In genomic region chr2:8004250-8004681, GRCh38 we compare ENCODE assay signal across 8 cellular contexts.
DNase-seq lines count a peak whose midpoint lies in the region; TF ChIP-seq lines count a peak whose summit lies in the region.

No MANE protein-coding gene starts in this region.

- peak overlapping the region; percentile 41; the same call in 1 of the 2 replicates for H3K4me3 ChIP-seq in OCI-LY3 (ENCODE audit: low read length)
- H3K4me3 ChIP-seq in fibroblast of pulmonary artery (replicated peaks; ENCODE audit: low read depth, low read length) = peak overlapping the region; percentile 17
- H3K4me3 ChIP-seq in rectal smooth muscle tissue (ENCODE audit: low read length) = no peak overlapping the region

- H3K79me2 ChIP-seq in OCI-LY3 (ENCODE audit: low read length) = no peaks in the 10 kb centered on the region

- H2AFZ ChIP-seq in OCI-LY3 (ENCODE audit: low read depth, low read length) = no peak overlapping the region

- peak overlapping the region; percentile 54 for H3K4me2 ChIP-seq in OCI-LY3 (ENCODE audit: low read length)

- no peak overlapping the region for H3K27ac ChIP-seq in OCI-LY3 (ENCODE audit: low read length)
- peak overlapping the region; percentile 62 for H3K27ac ChIP-seq in rectal smooth muscle tissue (ENCODE audit: low read depth, low read length)

- TF ChIP-seq CTCF in OCI-LY3 (IDR thresholded peaks at IDR 0.05; ENCODE audit: low read depth, low read length) = no peak
- no peak for TF ChIP-seq CTCF in fibroblast of pulmonary artery (IDR thresholded peaks at IDR 0.05; ENCODE audit: low read length, missing control alignments)

- no peaks in the 10 kb centered on the region for H4K20me1 ChIP-seq in OCI-LY3 (ENCODE audit: insufficient read depth, low read length)

- peaks cover 29% of the 10 kb centered on the region for H3K4me1 ChIP-seq in OCI-LY3 (ENCODE audit: low read length)
- peaks cover 11% of the 10 kb centered on the region for H3K4me1 ChIP-seq in rectal smooth muscle tissue (ENCODE audit: control insufficient read depth, insufficient read depth, low read length)

- H3K9me3 ChIP-seq in OCI-LY3 (ENCODE audit: insufficient read depth, low read length) = no peaks in the 10 kb centered on the region

- H3K36me3 ChIP-seq in OCI-LY3 (replicated peaks; ENCODE audit: low read depth, low read length) (no peaks in the 10 kb centered on the region), rectal smooth muscle tissue (ENCODE audit: control insufficient read depth, insufficient read depth, low read length) (no peaks in the 10 kb centered on the region)

- H3K9ac ChIP-seq in OCI-LY3 (ENCODE audit: low read length) (no peak overlapping the region), rectal smooth muscle tissue (ENCODE audit: low read length) (no peak overlapping the region)

- peak; percentile 86 for DNase-seq in GM03348 (ENCODE audit: low spot score)
- DNase-seq in fibroblast of pulmonary artery (ENCODE audit: low read depth) = peak; percentile 89
- DNase-seq in cerebellar cortex (ENCODE audit: low spot score) = no peak
- DNase-seq in G401 (ENCODE audit: low spot score) = no peak
- DNase-seq in activated naive CD4-positive, alpha-beta T cell treated with anti-CD3 and anti-CD28 coated beads, Interleukin-2, amount 50 U/mL, for 16 hours = no peak
- no peak for DNase-seq in activated gamma-delta T cell treated with Interleukin-2 at 50 U/mL for 16 hours

- in situ Hi-C loops in G401 (cut with HindIII; ENCODE audit: low sequenced_read_pairs) = no loop called here

- no peaks in the 10 kb centered on the region for H3K27me3 ChIP-seq in OCI-LY3 (ENCODE audit: low read depth, low read length)
- H3K27me3 ChIP-seq in rectal smooth muscle tissue (ENCODE audit: control insufficient read depth, insufficient read depth, low read length) = no peaks in the 10 kb centered on the region

Comparison
In these comparisons a context has a peak if more than half of its experiments do, and no peak if none do; other contexts are left out.
1. DNase-seq: peak in GM03348 (single experiment) and fibroblast of pulmonary artery (single experiment); none in cerebellar cortex (single experiment), G401 (single experiment), activated naive CD4-positive, alpha-beta T cell treated with anti-CD3 and anti-CD28 coated beads, Interleukin-2, amount 50 U/mL, for 16 hours (single experiment) and activated gamma-delta T cell treated with Interleukin-2 at 50 U/mL for 16 hours (single experiment).